In genomic region chr19:307793-308420, GRCh38 we compare ENCODE assay signal across 19 cellular contexts. TPM values are rescaled to one million over a fixed set of nuclear protein-coding genes. Genes with fewer than 3 reads are reported as not detected.
DNase-seq lines count a peak whose midpoint lies in the region; ATAC-seq, FAIRE-seq and TF ChIP-seq lines count a peak whose summit lies in the region.
"Had no signal": no experiment of that assay in that cellular context is flagged by ENCODE, and none has a peak within 500 bp of the region (broad histone marks: within the 10 kb centered on the region; RNA-seq: fewer than 3 reads in every experiment).

No MANE protein-coding gene starts in this region.

- H3K36me3 ChIP-seq in K562 (ENCODE audit: control insufficient read depth, insufficient read depth, low read length) (peaks cover 58% of the 10 kb centered on the region; the same call in 1 of the 3 replicates), spleen (peaks cover 3 to 75% (median 51%) of the 10 kb centered on the region in 6 donors)

- CTCF ChIA-PET in K562 (lab: Yijun Ruan, JAX; ENCODE audit: low intra/inter-chr PET ratio): no interaction called here

- H3K36me3 Mint-ChIP-seq in nephron progenitor cell (ENCODE audit: low read depth): peaks cover 19% of the 10 kb centered on the region
- H3K36me3 Mint-ChIP-seq in activated T-helper 1 cell treated with anti-CD3 and anti-CD28 coated beads, Interleukin-12 subunit alpha, Interleukin-12 subunit beta, Interleukin-2, Interleukin-4 antibody, amounts not matched to agents 30 ng/mL and 10 ng/mL and 1 ng/mL, durations not matched to agents 14 hours and 24 hours and 36 hours (ENCODE audit: low read depth): peaks cover 10% of the 10 kb centered on the region

- peak overlapping the region; percentile 29 for H3K27ac Mint-ChIP-seq in nephron progenitor cell
- no peak overlapping the region for H3K27ac Mint-ChIP-seq in activated T-helper 1 cell treated with anti-CD3 and anti-CD28 coated beads, Interleukin-12 subunit alpha, Interleukin-12 subunit beta, Interleukin-2, Interleukin-4 antibody, amounts not matched to agents 30 ng/mL and 10 ng/mL and 1 ng/mL, durations not matched to agents 14 hours and 24 hours and 36 hours
- H3K27ac Mint-ChIP-seq: CD4-positive, alpha-beta T cell had no signal

- no peak for TF ChIP-seq RAD21 in K562 (CRISPR knock-in tag; conservative IDR thresholded peaks at IDR 0.05 in 1 of 2, IDR thresholded peaks at IDR 0.05 in 1 of 2)

- intact Hi-C loops in K562 (cut with micrococcal nuclease) (no loop called here), spleen (cut with DNase I; ENCODE audit: low total_unique reads) (no loop called here)
- intact Hi-C loops in activated T-helper 1 cell treated with anti-CD3 and anti-CD28 coated beads, Interleukin-12 subunit alpha, Interleukin-12 subunit beta, Interleukin-2, Interleukin-4 antibody, amounts not matched to agents 30 ng/mL and 10 ng/mL and 1 ng/mL, durations not matched to agents 14 hours and 24 hours and 36 hours (cut with micrococcal nuclease): no loop called here

- ATAC-seq in K562: no peak

- no peaks in the 10 kb centered on the region for H3K9me3 Mint-ChIP-seq in nephron progenitor cell
- no peaks in the 10 kb centered on the region for H3K9me3 Mint-ChIP-seq in activated T-helper 1 cell treated with anti-CD3 and anti-CD28 coated beads, Interleukin-12 subunit alpha, Interleukin-12 subunit beta, Interleukin-2, Interleukin-4 antibody, amounts not matched to agents 30 ng/mL and 10 ng/mL and 1 ng/mL, durations not matched to agents 14 hours and 24 hours and 36 hours
- H3K9me3 Mint-ChIP-seq: CD4-positive, alpha-beta T cell had no signal

- H3K9ac ChIP-seq in K562 (ENCODE audit: insufficient read depth in 1 of 2, low read depth in 2 of 2, low read length in 2 of 2): peak overlapping the region in 1 of 2 experiments; percentile 35; a peak in 1 of 4 replicates
- H3K9ac ChIP-seq: KMS-11 had no signal

- FAIRE-seq in K562 (lab: Jason Lieb, UNC): no peak
- FAIRE-seq: HepG2 had no signal

- no peak overlapping the region for H3K27ac ChIP-seq in K562 (ENCODE audit: extremely low read depth, low read depth, low read length)
- peak overlapping the region in 4 of 8 donors; percentile 1 to 81 (median 41) for H3K27ac ChIP-seq in spleen
- H3K27ac ChIP-seq: KMS-11 had no signal

- in situ Hi-C loops in K562 (cut with MboI): no loop called here

- no peak overlapping the region for H2AFZ ChIP-seq in K562 (ENCODE audit: low read depth, low read length)

- BruUV-seq in K562 (replicated peaks; lab: Mats Ljungman, UMichigan): no TSS peak

- H3K27me3 Mint-ChIP-seq in nephron progenitor cell (ENCODE audit: low read depth, poor library complexity): peaks cover 2% of the 10 kb centered on the region
- H3K27me3 Mint-ChIP-seq in activated T-helper 1 cell treated with anti-CD3 and anti-CD28 coated beads, Interleukin-12 subunit alpha, Interleukin-12 subunit beta, Interleukin-2, Interleukin-4 antibody, amounts not matched to agents 30 ng/mL and 10 ng/mL and 1 ng/mL, durations not matched to agents 14 hours and 24 hours and 36 hours (ENCODE audit: insufficient read depth): no peaks in the 10 kb centered on the region
- H3K27me3 Mint-ChIP-seq: CD4-positive, alpha-beta T cell had no signal

- peaks cover 4% of the 10 kb centered on the region for H3K9me1 ChIP-seq in K562 (ENCODE audit: control insufficient read depth, insufficient read depth, low read length)

- POLR2A ChIA-PET in K562 (lab: Yijun Ruan, JAX): no interaction called here

- no peak overlapping the region for H3K4me2 ChIP-seq in K562 (ENCODE audit: insufficient read depth, low read length)
- H3K4me2 ChIP-seq: KMS-11 had no signal

- H3K4me1 ChIP-seq in K562 (replicated peaks in 1 of 2; ENCODE audit: control insufficient read depth in 2 of 2, insufficient read depth in 2 of 2, low read length in 2 of 2) (peaks cover 0 to 18% of the 10 kb centered on the region in 2 experiments; a peak in 2 of 5 replicates), spleen (peaks cover 0 to 9% (median 3%) of the 10 kb centered on the region in 6 donors)
- H3K4me1 ChIP-seq: BE2C had no signal

- TF ChIP-seq CTCF in K562 (IDR thresholded peaks at IDR 0.05 in 2 of 3, conservative IDR thresholded peaks at IDR 0.05 in 1 of 3; ENCODE audit: insufficient read depth in 2 of 3, low read depth in 1 of 3, low read length in 3 of 3) (no peak), nephron progenitor cell (IDR thresholded peaks at IDR 0.05) (no peak), spleen (IDR thresholded peaks at IDR 0.05 in 8 of 11, conservative IDR thresholded peaks at IDR 0.05 in 3 of 11) (no peak)

- DNase-seq in activated effector memory CD4-positive, alpha-beta T cell treated with anti-CD3 and anti-CD28 coated beads, Interleukin-2, amount 50 U/mL, for 16 hours: peak; percentile 50
- DNase-seq in activated effector memory CD4-positive, alpha-beta T cell treated with Interleukin-2 at 50 U/mL for 16 hours: no peak
- DNase-seq in K562 (ENCODE audit: extremely low read depth in 1 of 4, low spot score in 3 of 4) (no peak), nephron progenitor cell (no peak), spleen (peak; percentile 56), NCI-H526 (lab: John Stamatoyannopoulos, UW) (no peak), putamen (ENCODE audit: low spot score) (no peak)
- no peak for DNase-seq in activated T-helper 1 cell treated with anti-CD3 and anti-CD28 coated beads, Interleukin-12 subunit alpha, Interleukin-12 subunit beta, Interleukin-2, Interleukin-4 antibody, amounts not matched to agents 30 ng/mL and 10 ng/mL and 1 ng/mL, durations not matched to agents 14 hours and 24 hours and 36 hours (ENCODE audit: low spot score)
- DNase-seq: 8988T; BE2C; CD4-positive, alpha-beta T cell; DMS53; GOT3; NCI-H1092; NCI-H146; NCI-H2081; NCI-H82 had no signal

- no peak for TF ChIP-seq POLR2A in K562 (conservative IDR thresholded peaks at IDR 0.05)
- TF ChIP-seq POLR2A in spleen (IDR thresholded peaks at IDR 0.05): no peak

- H4K20me1 ChIP-seq in K562 (replicated peaks; ENCODE audit: control insufficient read depth, insufficient read depth, low read length): no peaks in the 10 kb centered on the region; the same call in 1 of the 2 replicates

- H3K79me2 ChIP-seq in K562 (ENCODE audit: control insufficient read depth, insufficient read depth, low read length): peaks cover 6% of the 10 kb centered on the region; the same call in 1 of the 3 replicates

- H3K9me3 ChIP-seq in K562 (replicated peaks; ENCODE audit: control insufficient read depth, insufficient read depth, low read depth, low read length) (no peaks in the 10 kb centered on the region), spleen (no peaks in the 10 kb centered on the region)
- H3K9me3 ChIP-seq: BE2C had no signal

- H3K4me3 ChIP-seq in K562: no peak overlapping the region
- peak overlapping the region in 2 of 8 donors; percentile 47 to 69 for H3K4me3 ChIP-seq in spleen

- H3K4me3 Mint-ChIP-seq in nephron progenitor cell: no peak overlapping the region
- H3K4me3 Mint-ChIP-seq in activated T-helper 1 cell treated with anti-CD3 and anti-CD28 coated beads, Interleukin-12 subunit alpha, Interleukin-12 subunit beta, Interleukin-2, Interleukin-4 antibody, amounts not matched to agents 30 ng/mL and 10 ng/mL and 1 ng/mL, durations not matched to agents 14 hours and 24 hours and 36 hours: no peak overlapping the region
- H3K4me3 Mint-ChIP-seq: CD4-positive, alpha-beta T cell had no signal

- no peaks in the 10 kb centered on the region for H3K27me3 ChIP-seq in K562 (ENCODE audit: control insufficient read depth in 2 of 2, insufficient read depth in 2 of 2, low read length in 2 of 2)
- H3K27me3 ChIP-seq in spleen (replicated peaks in 1 of 7): no peaks in the 10 kb centered on the region
- H3K27me3 ChIP-seq: BE2C had no signal

- H3K4me1 Mint-ChIP-seq in nephron progenitor cell: peaks cover 4% of the 10 kb centered on the region
- H3K4me1 Mint-ChIP-seq in activated T-helper 1 cell treated with anti-CD3 and anti-CD28 coated beads, Interleukin-12 subunit alpha, Interleukin-12 subunit beta, Interleukin-2, Interleukin-4 antibody, amounts not matched to agents 30 ng/mL and 10 ng/mL and 1 ng/mL, durations not matched to agents 14 hours and 24 hours and 36 hours (ENCODE audit: low read depth): no peaks in the 10 kb centered on the region

- 90% methylated on average over 20 of the region's 21 CpGs for WGBS in K562 (ENCODE audit: insufficient coverage, low coverage, missing lambda C conversion rate)
- 84 to 94% (median 87%) methylated on average over 14 to 21 of the region's 21 CpGs for WGBS in spleen, 5 donors

- no peak for TF ChIP-seq EP300 in K562 (IDR thresholded peaks at IDR 0.05; ENCODE audit: low read length)

RNA-seq across cellular contexts. Expression of gene PLPP2, which starts 16.7 kb away (rescaled TPM):
- total RNA-seq in K562 (2011; cell fraction: chromatin; rRNA removed; ENCODE audit: low replicate concordance): 6.2 and 17.1 TPM in 2 replicates
- total RNA-seq in K562 (2011; cell fraction: nucleolus; rRNA removed): 17.7 and 19.1 TPM in 2 replicates
- 13.8 and 19.1 TPM in 2 replicates for total RNA-seq in K562 (2011; cell fraction: nucleoplasm; rRNA removed)
- total RNA-seq in K562 (2014; rRNA removed): 3.1 and 4.0 TPM in 2 replicates
- 0.67 and 2.0 TPM in 2 replicates for total RNA-seq in K562 (2014; rRNA removed; fragmentation: Illumina TruSeq; extraction: Trizol)
- total RNA-seq in K562 (2015; rRNA removed; fragmentation: Illumina TruSeq; extraction: Trizol): 0.51 and 0.64 TPM in 2 replicates
- 3.9 and 4.4 TPM in 2 replicates for total RNA-seq in K562 (2021)
- polyA plus RNA-seq in K562 (2011; rRNA removed): 1.1 and 2.5 TPM in 2 replicates
- 1.9 and 11.7 TPM in 2 replicates for polyA plus RNA-seq in K562 (2011; cell fraction: cytosol; rRNA removed)
- polyA plus RNA-seq in K562 (2011; cell fraction: nucleus; rRNA removed): 2.4 and 12.0 TPM in 2 replicates
- polyA plus RNA-seq in K562 (2012): 0.58 and 1.5 TPM in 2 replicates
- 3.1 and 3.4 TPM in 2 replicates for polyA plus RNA-seq in K562 (2014; fragmentation: Illumina TruSeq; extraction: Trizol)
- under 1 TPM in 1 of 2 experiments, not detected in 1; 0.56 TPM for polyA plus RNA-seq in K562 (2014; fragmentation: Nextera tagmentation; extraction: Ambion mirVana)
- polyA plus RNA-seq in K562 (2014; rRNA removed): 2.0 and 2.2 TPM in 2 replicates
- polyA minus RNA-seq in K562 (2011; rRNA and poly(A)+ RNA removed): 0.63 and 3.3 TPM in 2 replicates
- polyA minus RNA-seq in K562 (2011; cell fraction: cytosol; rRNA and poly(A)+ RNA removed): 2.7 TPM in 1 of 2 replicates, not detected in the other
- polyA minus RNA-seq in K562 (2011; cell fraction: nucleus; rRNA and poly(A)+ RNA removed): 0.44 and 1.5 TPM in 2 replicates
- total RNA-seq in spleen: 10 to 100 TPM in 1 of 7 donors, 1 to 10 TPM in 6; 1.8 to 27.7 (median 4.7) TPM
- polyA plus RNA-seq in spleen: 1 to 10 TPM; 1.2 to 6.2 (median 2.3) TPM
- 0.16 and 0.34 TPM in 2 replicates for total RNA-seq in activated T-helper 1 cell treated with anti-CD3 and anti-CD28 coated beads, Interleukin-12 subunit alpha, Interleukin-12 subunit beta, Interleukin-2, Interleukin-4 antibody, amounts not matched to agents 30 ng/mL and 10 ng/mL and 1 ng/mL, durations not matched to agents 14 hours and 24 hours and 36 hours
- total RNA-seq: HepG2 had no signal
- polyA plus RNA-seq: HepG2 had no signal

RNA-seq across cellular contexts. Expression of gene MIER2, which starts 36.7 kb away (rescaled TPM):
- 96.1 and 210 TPM in 2 replicates for total RNA-seq in K562 (2011; cell fraction: chromatin; rRNA removed; ENCODE audit: low replicate concordance)
- total RNA-seq in K562 (2011; cell fraction: nucleolus; rRNA removed): 97.7 and 120 TPM in 2 replicates
- 88.2 and 108 TPM in 2 replicates for total RNA-seq in K562 (2011; cell fraction: nucleoplasm; rRNA removed)
- total RNA-seq in K562 (2014; rRNA removed) (18.0 and 23.8 TPM in 2 replicates), K562 (2014; rRNA removed; fragmentation: Illumina TruSeq; extraction: Trizol) (11.4 and 13.7 TPM in 2 replicates), K562 (2015; rRNA removed; fragmentation: Illumina TruSeq; extraction: Trizol) (15.2 and 15.6 TPM in 2 replicates), K562 (2021) (33.0 and 34.7 TPM in 2 replicates), spleen (10 to 100 TPM; 26.8 to 66.5 (median 30.1) TPM)
- polyA plus RNA-seq in K562 (2011; rRNA removed) (13.0 and 17.2 TPM in 2 replicates), K562 (2014; fragmentation: Illumina TruSeq; extraction: Trizol) (24.3 and 32.5 TPM in 2 replicates), K562 (2014; fragmentation: Nextera tagmentation; extraction: Ambion mirVana) (under 1 TPM; 0.46 to 0.48 TPM), K562 (2014; rRNA removed) (20.5 and 32.9 TPM in 2 replicates), spleen (10 to 100 TPM; 19.2 to 47.2 (median 31.3) TPM)
- polyA plus RNA-seq in K562 (2011; cell fraction: cytosol; rRNA removed): 15.0 and 27.6 TPM in 2 replicates
- 70.0 and 127 TPM in 2 replicates for polyA plus RNA-seq in K562 (2011; cell fraction: nucleus; rRNA removed)
- polyA plus RNA-seq in K562 (2012): 22.7 and 32.9 TPM in 2 replicates
- 39.5 and 48.7 TPM in 2 replicates for polyA minus RNA-seq in K562 (2011; rRNA and poly(A)+ RNA removed)
- 15.7 and 31.0 TPM in 2 replicates for polyA minus RNA-seq in K562 (2011; cell fraction: cytosol; rRNA and poly(A)+ RNA removed)
- 37.3 and 44.9 TPM in 2 replicates for polyA minus RNA-seq in K562 (2011; cell fraction: nucleus; rRNA and poly(A)+ RNA removed)
- 32.0 and 34.2 TPM in 2 replicates for total RNA-seq in activated T-helper 1 cell treated with anti-CD3 and anti-CD28 coated beads, Interleukin-12 subunit alpha, Interleukin-12 subunit beta, Interleukin-2, Interleukin-4 antibody, amounts not matched to agents 30 ng/mL and 10 ng/mL and 1 ng/mL, durations not matched to agents 14 hours and 24 hours and 36 hours

Comparison
In these comparisons a context has a peak if more than half of its experiments do, and no peak if none do; other contexts are left out.
1. DNase-seq: peak in activated effector memory CD4-positive, alpha-beta T cell treated with anti-CD3 and anti-CD28 coated beads, Interleukin-2, amount 50 U/mL, for 16 hours (single experiment) and spleen (single experiment); none in activated effector memory CD4-positive, alpha-beta T cell treated with Interleukin-2 at 50 U/mL for 16 hours (single experiment), K562 (0 of 4), nephron progenitor cell (single experiment), activated T-helper 1 cell treated with anti-CD3 and anti-CD28 coated beads, Interleukin-12 subunit alpha, Interleukin-12 subunit beta, Interleukin-2, Interleukin-4 antibody, amounts not matched to agents 30 ng/mL and 10 ng/mL and 1 ng/mL, durations not matched to agents 14 hours and 24 hours and 36 hours (single experiment), NCI-H526 (0 of 2) and putamen (single experiment).